Comparison of ENCODE assay signal across 10 cellular contexts in genomic region chr5:113678924-113679575, GRCh38.
DNase-seq lines count a peak whose midpoint lies in the region; ATAC-seq and TF ChIP-seq lines count a peak whose summit lies in the region.
"Had no signal": no experiment of that assay in that cellular context is flagged by ENCODE, and none has a peak within 500 bp of the region (broad histone marks: within the 10 kb centered on the region; RNA-seq: fewer than 3 reads in every experiment).

No MANE protein-coding gene starts in this region.

- H3K36me3 Mint-ChIP-seq in CD14-positive monocyte, result no peaks in the 10 kb centered on the region
- H3K36me3 Mint-ChIP-seq: naive thymus-derived CD8-positive, alpha-beta T cell had no signal

- peak; percentile 50 for TF ChIP-seq CTCF in CD14-positive monocyte (IDR thresholded peaks at IDR 0.05)

- no peaks in the 10 kb centered on the region for H3K36me3 ChIP-seq in mesenchymal stem cell (ENCODE audit: control insufficient read depth in 1 of 2, insufficient read depth in 2 of 2, low read depth in 1 of 2, low read length in 2 of 2)
- H3K36me3 ChIP-seq: SJSA1 had no signal

- no peak overlapping the region for H2BK12ac ChIP-seq in mesenchymal stem cell (ENCODE audit: low read length in 2 of 2)

- H3K27ac Mint-ChIP-seq in CD14-positive monocyte, result no peak overlapping the region
- H3K27ac Mint-ChIP-seq: naive thymus-derived CD8-positive, alpha-beta T cell had no signal

- intact Hi-C loops in CD14-positive monocyte (cut with micrococcal nuclease), result no loop called here

- H3K4me3 Mint-ChIP-seq in CD14-positive monocyte, result no peak overlapping the region
- H3K4me3 Mint-ChIP-seq: naive thymus-derived CD8-positive, alpha-beta T cell had no signal

- no peak overlapping the region for H3K4me2 ChIP-seq in mesenchymal stem cell (ENCODE audit: low read length, poor library complexity, severe bottlenecking)

- H3K18ac ChIP-seq in mesenchymal stem cell (ENCODE audit: low read depth in 1 of 2, low read length in 2 of 2), result no peak overlapping the region

- H2AK5ac ChIP-seq in mesenchymal stem cell (ENCODE audit: low read length, severe bottlenecking), result no peak overlapping the region

- no peak overlapping the region for H3K27ac ChIP-seq in mesenchymal stem cell (ENCODE audit: low read length, poor library complexity, severe bottlenecking)
- H3K27ac ChIP-seq: SJSA1 had no signal

- no peak overlapping the region for H3K23ac ChIP-seq in mesenchymal stem cell (ENCODE audit: low read length in 2 of 2)

- H3K4me1 ChIP-seq in mesenchymal stem cell (ENCODE audit: control insufficient read depth, insufficient read depth, low read depth, low read length), result peaks cover 3% of the 10 kb centered on the region
- H3K4me1 ChIP-seq: SJSA1 had no signal

- no peak overlapping the region for H2AFZ ChIP-seq in mesenchymal stem cell (ENCODE audit: low read depth, low read length)

- no peak overlapping the region for H4K91ac ChIP-seq in mesenchymal stem cell (ENCODE audit: low read length)

- no peak overlapping the region for H3K4ac ChIP-seq in mesenchymal stem cell (ENCODE audit: low read depth in 1 of 2, low read length in 2 of 2)

- DNase-seq in CD14-positive monocyte (ENCODE audit: low spot score) (no peak), OCI-M1 (lab: John Stamatoyannopoulos, UW) (peak; percentile 41), dedifferentiated amniotic fluid mesenchymal stem cell (ENCODE audit: extremely low spot score) (peak; percentile 38), mesenchymal stem cell (peak; percentile 64), islet precursor cell (no peak), NCI-H1048 (lab: John Stamatoyannopoulos, UW) (no peak)

- H4K8ac ChIP-seq in mesenchymal stem cell (ENCODE audit: low read length), result no peak overlapping the region

- H3K27me3 Mint-ChIP-seq in CD14-positive monocyte (ENCODE audit: low read depth in 3 of 3), result peaks cover 0 to 2% (median 1%) of the 10 kb centered on the region in 3 donors

- H3K9me3 ChIP-seq in mesenchymal stem cell (ENCODE audit: control insufficient read depth, low read length), result peaks cover under 1% of the 10 kb centered on the region
- H3K9me3 ChIP-seq: SJSA1 had no signal

- H3K9ac ChIP-seq in mesenchymal stem cell (ENCODE audit: low read length), result no peak overlapping the region

- H3K4me1 Mint-ChIP-seq in CD14-positive monocyte, result no peaks in the 10 kb centered on the region
- H3K4me1 Mint-ChIP-seq: naive thymus-derived CD8-positive, alpha-beta T cell had no signal

- no peaks in the 10 kb centered on the region for H3K27me3 ChIP-seq in mesenchymal stem cell (ENCODE audit: control insufficient read depth in 1 of 2, insufficient read depth in 1 of 2, low read length in 2 of 2)
- H3K27me3 ChIP-seq: SJSA1 had no signal

- H2BK5ac ChIP-seq in mesenchymal stem cell (ENCODE audit: low read depth, low read length, poor library complexity, severe bottlenecking), result no peak overlapping the region

- no peak overlapping the region for H3K14ac ChIP-seq in mesenchymal stem cell (ENCODE audit: low read length in 2 of 2)

- WGBS in mesenchymal stem cell, result 4% methylated on average over 6 of the region's 7 CpGs

- no peak overlapping the region for H2BK120ac ChIP-seq in mesenchymal stem cell (ENCODE audit: low read depth, low read length)

- no peak overlapping the region for H2BK15ac ChIP-seq in mesenchymal stem cell (ENCODE audit: low read depth, poor library complexity, severe bottlenecking)

- ATAC-seq in GM18502 (IDR thresholded peaks at IDR 0.05; ENCODE audit: poor library complexity, unreplicated experiment) (peak; percentile 78), HG03439 (IDR thresholded peaks at IDR 0.05; ENCODE audit: unreplicated experiment) (peak; percentile 68)
- ATAC-seq: naive thymus-derived CD8-positive, alpha-beta T cell had no signal

- peaks cover 0 to 1% (median 0%) of the 10 kb centered on the region in 7 donors for H3K9me3 Mint-ChIP-seq in CD14-positive monocyte

- no peak overlapping the region for H3K4me3 ChIP-seq in mesenchymal stem cell (ENCODE audit: insufficient read depth in 1 of 2, low read depth in 1 of 2, low read length in 2 of 2)
- H3K4me3 ChIP-seq: SJSA1 had no signal

- H3K79me1 ChIP-seq in mesenchymal stem cell (replicated peaks; ENCODE audit: low read length, poor library complexity, severe bottlenecking), result no peaks in the 10 kb centered on the region

Comparison
In these comparisons a context has a peak if more than half of its experiments do, and no peak if none do; other contexts are left out.
1. DNase-seq: peak in OCI-M1 (single experiment), dedifferentiated amniotic fluid mesenchymal stem cell (single experiment) and mesenchymal stem cell (single experiment); none in CD14-positive monocyte (single experiment), islet precursor cell (single experiment) and NCI-H1048 (single experiment).